Comparison of ENCODE assay signal across 12 cellular contexts in genomic region chr3:52289747-52290595, GRCh38. TPM values are rescaled to one million over a fixed set of nuclear protein-coding genes. Genes with fewer than 3 reads are reported as not detected.
DNase-seq lines count a peak whose midpoint lies in the region; ATAC-seq, FAIRE-seq and TF ChIP-seq lines count a peak whose summit lies in the region.
"Had no signal": no experiment of that assay in that cellular context is flagged by ENCODE, and none has a peak within 500 bp of the region (broad histone marks: within the 10 kb centered on the region; RNA-seq: fewer than 3 reads in every experiment).

No MANE protein-coding gene starts in this region.

- no peak for TF ChIP-seq POLR2A in GM12878 (IDR thresholded peaks at IDR 0.05; ENCODE audit: low read depth, low read length)

- peaks cover 2% of the 10 kb centered on the region for H3K79me1 ChIP-seq in mesendoderm (ENCODE audit: low read length)

- RAD21 ChIA-PET in GM12878 (lab: Charles Lee; ENCODE audit: unreplicated experiment), result interaction anchor here (0.8 to 7.5 kb wide), 10 partner anchors 7 to 157 kb away, joined by 3 to 131 read pairs (median 6); no protein-coding TSS in a partner anchor

- H3K4me1 ChIP-seq in GM12878 (ENCODE audit: control insufficient read depth, insufficient read depth, low read length) (peaks cover 11% of the 10 kb centered on the region), lower lobe of right lung (peaks cover 20% of the 10 kb centered on the region), upper lobe of right lung (peaks cover 14% of the 10 kb centered on the region), mesendoderm (ENCODE audit: control insufficient read depth, low read depth, low read length) (peaks cover 4% of the 10 kb centered on the region)

- BruUV-seq in GM12878 (replicated peaks; lab: Mats Ljungman, UMichigan), result no TSS peak

- POLR2A ChIA-PET in GM12878 (lab: Charles Lee), result interaction anchor here (1.0 to 3.7 kb wide), 5 partner anchors 9 to 69 kb away, joined by 3 to 48 read pairs (median 6); partner anchors contain the start of genes TWF2 and WDR82

- CTCF ChIA-PET in GM12878 (lab: Yijun Ruan, JAX), result interaction anchor here (1.0 to 19.0 kb wide), 11 partner anchors 8 to 288 kb away, joined by 3 to 451 read pairs (median 9); partner anchors contain the start of gene WDR82

- FAIRE-seq in GM12878 (lab: Jason Lieb, UNC), result no peak

- no peak overlapping the region for H2AK5ac ChIP-seq in mesendoderm (ENCODE audit: low read length)

- DNase-seq in cardiac septum (ENCODE audit: low spot score) (peak; percentile 67), Right ventricle myocardium superior (no peak), GM12878 (ENCODE audit: low read depth, low spot score) (no peak), lower lobe of right lung (peak; percentile 40), upper lobe of right lung (peak; percentile 62), mesendoderm (no peak), glomerular visceral epithelial cell (ENCODE audit: extremely low spot score) (no peak), NCI-H187 treated with DMSO at 0.1 percent for 48 hours (lab: John Stamatoyannopoulos, UW) (no peak)
- DNase-seq: NCI-H1048, NCI-H524 treated with DMSO at 0.1 percent for 48 hours had no signal

- H3K27me3 ChIP-seq in GM12878 (replicated peaks in 1 of 2; ENCODE audit: control insufficient read depth in 2 of 2, insufficient read depth in 2 of 2, low read length in 1 of 2) (no peaks in the 10 kb centered on the region), lower lobe of right lung (ENCODE audit: low read depth) (no peaks in the 10 kb centered on the region), upper lobe of right lung (no peaks in the 10 kb centered on the region), mesendoderm (ENCODE audit: insufficient read depth, low read length, poor library complexity) (no peaks in the 10 kb centered on the region)
- H3K27me3 ChIP-seq: cardiac muscle cell, neutrophil had no signal

- no peak overlapping the region for H3K18ac ChIP-seq in mesendoderm (ENCODE audit: low read length)

- H3K36me3 ChIP-seq in GM12878 (ENCODE audit: control insufficient read depth in 2 of 2, insufficient read depth in 2 of 2, low read length in 1 of 2) (peaks cover 3 to 6% of the 10 kb centered on the region in 2 experiments; a peak in 3 of 4 replicates), lower lobe of right lung (peaks cover 36% of the 10 kb centered on the region), upper lobe of right lung (peaks cover 26% of the 10 kb centered on the region), mesendoderm (ENCODE audit: control insufficient read depth, insufficient read depth, low read length) (no peaks in the 10 kb centered on the region)
- H3K36me3 ChIP-seq: cardiac muscle cell had no signal

- H3K4me3 ChIP-seq in GM12878 (no peak overlapping the region), lower lobe of right lung (no peak overlapping the region), upper lobe of right lung (no peak overlapping the region), mesendoderm (ENCODE audit: low read length) (no peak overlapping the region)
- H3K4me3 ChIP-seq: cardiac muscle cell had no signal

- no peak for TF ChIP-seq EP300 in GM12878 (IDR thresholded peaks at IDR 0.05; ENCODE audit: borderline replicate concordance in 1 of 2, control insufficient read depth in 1 of 2, low read depth in 2 of 2, low read length in 2 of 2)

- H3K4ac ChIP-seq in mesendoderm (ENCODE audit: low read depth, low read length), result no peak overlapping the region

- no peak overlapping the region for H2BK5ac ChIP-seq in mesendoderm (ENCODE audit: low read length)

- SMC1A ChIA-PET in GM12878 (lab: Charles Lee; ENCODE audit: uncharacterized antibody, unreplicated experiment), result interaction anchor here (0.8 to 6.1 kb wide), 12 partner anchors 8 to 95 kb away, joined by 3 to 159 read pairs (median 6); partner anchors contain the start of genes TLR9, TWF2 and WDR82

- in situ Hi-C loops in GM12878 (cut with MboI), result loop anchor here (5.0 kb wide), 1 partner anchor 52 kb away; no protein-coding TSS in a partner anchor

- intact Hi-C loops in cardiac septum (cut with DNase I) (loop anchor here (5.0 kb wide), 1 partner anchor 117 kb away; no protein-coding TSS in a partner anchor), Right ventricle myocardium superior (cut with DNase I) (loop anchor here (5.0 kb wide), 1 partner anchor 52 kb away; no protein-coding TSS in a partner anchor), GM12878 (cut with micrococcal nuclease; ENCODE audit: unreplicated experiment) (loop anchor here (5.0 kb wide), 1 partner anchor 157 kb away; the partner anchor contains the start of gene SEMA3G), lower lobe of right lung (cut with DNase I) (no loop called here), upper lobe of right lung (cut with DNase I) (no loop called here)

- H2AFZ ChIP-seq in GM12878 (ENCODE audit: control insufficient read depth, low read depth, low read length), result no peak overlapping the region

- no peak overlapping the region for H3K56ac ChIP-seq in mesendoderm (ENCODE audit: low read length)

- H4K5ac ChIP-seq in mesendoderm (ENCODE audit: low read length), result no peak overlapping the region

- no peak overlapping the region for H4K8ac ChIP-seq in mesendoderm (ENCODE audit: low read depth, low read length)

- no peak for ATAC-seq in Right ventricle myocardium superior (ENCODE audit: poor library complexity)
- no peak for ATAC-seq in GM12878
- no peak for ATAC-seq in lower lobe of right lung
- no peak for ATAC-seq in upper lobe of right lung

- H3K4me2 ChIP-seq in GM12878 (ENCODE audit: control insufficient read depth, insufficient read depth), result no peak overlapping the region
- no peak overlapping the region for H3K4me2 ChIP-seq in mesendoderm (ENCODE audit: low read length)

- no peak for TF ChIP-seq RAD21 in GM12878 (IDR thresholded peaks at IDR 0.05; ENCODE audit: insufficient read depth, low read depth, low read length)

- no peak overlapping the region for H2BK15ac ChIP-seq in mesendoderm (replicated peaks; ENCODE audit: low read depth)

- 0 out of 6 replicates have a peak, but pooled peaks of 2 of the 3 experiments have one; percentile 3 to 10 for TF ChIP-seq CTCF in GM12878 (IDR thresholded peaks at IDR 0.05 in 2 of 3, conservative IDR thresholded peaks at IDR 0.05 in 1 of 3; ENCODE audit: control insufficient read depth in 2 of 3, extremely low read depth in 1 of 3, insufficient read depth in 1 of 3, low read depth in 3 of 3, low read length in 3 of 3)
- no peak for TF ChIP-seq CTCF in lower lobe of right lung (IDR thresholded peaks at IDR 0.05)
- TF ChIP-seq CTCF in upper lobe of right lung (IDR thresholded peaks at IDR 0.05), result no peak

- H3K27ac ChIP-seq in GM12878 (ENCODE audit: control insufficient read depth, insufficient read depth) (no peak overlapping the region), lower lobe of right lung (no peak overlapping the region), upper lobe of right lung (no peak overlapping the region), mesendoderm (ENCODE audit: low read depth, low read length) (no peak overlapping the region)
- H3K27ac ChIP-seq: cardiac muscle cell had no signal

- H3K23ac ChIP-seq in mesendoderm (ENCODE audit: low read length), result no peak overlapping the region

- H3K9ac ChIP-seq in GM12878 (ENCODE audit: control insufficient read depth, insufficient read depth, low read length), result peak overlapping the region; percentile 24; the same call in 1 of the 2 replicates
- H3K9ac ChIP-seq in mesendoderm (ENCODE audit: low read length), result no peak overlapping the region

- no peaks in the 10 kb centered on the region for H3K9me3 ChIP-seq in GM12878 (replicated peaks; ENCODE audit: control insufficient read depth, insufficient read depth, low read length)
- H3K9me3 ChIP-seq in lower lobe of right lung, result no peaks in the 10 kb centered on the region
- no peaks in the 10 kb centered on the region for H3K9me3 ChIP-seq in upper lobe of right lung
- H3K9me3 ChIP-seq: neutrophil had no signal

- 90% methylated on average over 15 of the region's 15 CpGs for WGBS in GM12878 (ENCODE audit: insufficient coverage, insufficient replicate concordance, low lambda C conversion rate, missing lambda C conversion rate)
- no CpG with 5 or more reads among the region's 15 CpGs for WGBS in mesendoderm (ENCODE audit: extremely low coverage, insufficient coverage, low lambda C conversion rate)

- H2BK120ac ChIP-seq in mesendoderm (ENCODE audit: low read depth, low read length), result no peak overlapping the region

- H4K20me1 ChIP-seq in GM12878 (ENCODE audit: control insufficient read depth, insufficient read depth), result no peaks in the 10 kb centered on the region

- H3K79me2 ChIP-seq in GM12878 (ENCODE audit: control insufficient read depth, insufficient read depth, low read length) (peaks cover 18% of the 10 kb centered on the region), mesendoderm (ENCODE audit: control insufficient read depth, insufficient read depth, low read length) (no peaks in the 10 kb centered on the region)

RNA-seq across cellular contexts. Expression of gene GLYCTK, which starts 2.3 kb away (rescaled TPM):
- total RNA-seq in cardiac septum, result 6.4 TPM
- 5.3 TPM for total RNA-seq in Right ventricle myocardium superior
- 49.8 and 58.7 TPM in 2 replicates for total RNA-seq in GM12878 (2013; cell fraction: nucleolus; rRNA removed)
- total RNA-seq in GM12878 (2014; rRNA removed), result 13.7 and 14.9 TPM in 2 replicates
- total RNA-seq in GM12878 (2014; rRNA removed; fragmentation: Illumina TruSeq; extraction: Trizol), result 8.5 and 8.8 TPM in 2 replicates
- total RNA-seq in GM12878 (2021), result 19.0 and 19.9 TPM in 2 replicates
- polyA plus RNA-seq in GM12878 (2011; ENCODE audit: low read depth), result 7.2 TPM
- polyA plus RNA-seq in GM12878 (2011; rRNA removed), result 6.5 and 13.5 TPM in 2 replicates
- polyA plus RNA-seq in GM12878 (2011; cell fraction: cytosol; rRNA removed), result 21.6 and 36.9 TPM in 2 replicates
- polyA plus RNA-seq in GM12878 (2011; cell fraction: nucleus; rRNA removed), result 76.2 and 80.1 TPM in 2 replicates
- 10.3 and 13.3 TPM in 2 replicates for polyA plus RNA-seq in GM12878 (2012)
- 2.3 and 7.4 TPM in 2 replicates for polyA plus RNA-seq in GM12878 (2014; fragmentation: Illumina TruSeq; extraction: Trizol)
- polyA plus RNA-seq in GM12878 (2014; fragmentation: Nextera tagmentation; extraction: Ambion mirVana), result 1 to 10 TPM in 1 of 2 experiments, under 1 TPM in 1; 0.66 to 2.7 TPM
- polyA plus RNA-seq in GM12878 (2014; rRNA removed), result 22.6 and 26.5 TPM in 2 replicates
- polyA plus RNA-seq in GM12878 (2016; fragmentation: Nextera tagmentation; extraction: Ambion mirVana), result 10 to 100 TPM; 10.6 to 15.7 TPM
- 11.3 and 23.6 TPM in 2 replicates for polyA minus RNA-seq in GM12878 (2011; rRNA and poly(A)+ RNA removed)
- 5.3 and 7.6 TPM in 2 replicates for polyA minus RNA-seq in GM12878 (2011; cell fraction: cytosol; rRNA and poly(A)+ RNA removed)
- 19.2 and 41.1 TPM in 2 replicates for polyA minus RNA-seq in GM12878 (2011; cell fraction: nucleus; rRNA and poly(A)+ RNA removed)
- total RNA-seq in lower lobe of right lung, result 9.5 TPM
- total RNA-seq in upper lobe of right lung, result 11.5 TPM
- polyA plus RNA-seq in mesendoderm (2013, experiment 1 of 2), result 3.5 TPM
- polyA plus RNA-seq in mesendoderm (2013, experiment 2 of 2), result 3.3 TPM

RNA-seq across cellular contexts. Expression of gene WDR82, which starts 11.5 kb away (rescaled TPM):
- total RNA-seq in cardiac septum, result 69.7 TPM
- 61.0 TPM for total RNA-seq in Right ventricle myocardium superior
- 29.7 and 32.2 TPM in 2 replicates for total RNA-seq in GM12878 (2013; cell fraction: nucleolus; rRNA removed)
- total RNA-seq in GM12878 (2014; rRNA removed), result 50.0 and 51.1 TPM in 2 replicates
- total RNA-seq in GM12878 (2014; rRNA removed; fragmentation: Illumina TruSeq; extraction: Trizol), result 45.1 and 46.4 TPM in 2 replicates
- 61.0 and 64.8 TPM in 2 replicates for total RNA-seq in GM12878 (2021)
- polyA plus RNA-seq in GM12878 (2011; ENCODE audit: low read depth), result 33.3 TPM
- 81.8 and 82.4 TPM in 2 replicates for polyA plus RNA-seq in GM12878 (2011; rRNA removed)
- 51.8 and 52.6 TPM in 2 replicates for polyA plus RNA-seq in GM12878 (2011; cell fraction: cytosol; rRNA removed)
- polyA plus RNA-seq in GM12878 (2011; cell fraction: nucleus; rRNA removed), result 14.2 and 20.5 TPM in 2 replicates
- 35.7 and 40.2 TPM in 2 replicates for polyA plus RNA-seq in GM12878 (2012)
- polyA plus RNA-seq in GM12878 (2014; fragmentation: Illumina TruSeq; extraction: Trizol), result 65.8 and 67.0 TPM in 2 replicates
- polyA plus RNA-seq in GM12878 (2014; fragmentation: Nextera tagmentation; extraction: Ambion mirVana), result 10 to 100 TPM; 10.4 to 12.5 TPM
- polyA plus RNA-seq in GM12878 (2014; rRNA removed), result 49.5 and 55.2 TPM in 2 replicates
- polyA plus RNA-seq in GM12878 (2016; fragmentation: Nextera tagmentation; extraction: Ambion mirVana), result 10 to 100 TPM; 10.1 to 15.8 TPM
- polyA minus RNA-seq in GM12878 (2011; rRNA and poly(A)+ RNA removed), result 86.3 and 110 TPM in 2 replicates
- 27.0 and 31.9 TPM in 2 replicates for polyA minus RNA-seq in GM12878 (2011; cell fraction: cytosol; rRNA and poly(A)+ RNA removed)
- 12.8 and 23.2 TPM in 2 replicates for polyA minus RNA-seq in GM12878 (2011; cell fraction: nucleus; rRNA and poly(A)+ RNA removed)
- total RNA-seq in lower lobe of right lung, result 60.2 TPM
- total RNA-seq in upper lobe of right lung, result 61.9 TPM
- 39.2 TPM for polyA plus RNA-seq in mesendoderm (2013, experiment 1 of 2)
- 38.6 TPM for polyA plus RNA-seq in mesendoderm (2013, experiment 2 of 2)

RNA-seq across cellular contexts. Expression of gene DNAH1, which starts 26.1 kb away (rescaled TPM):
- 4.2 TPM for total RNA-seq in cardiac septum
- 1.9 TPM for total RNA-seq in Right ventricle myocardium superior
- 71.1 and 76.2 TPM in 2 replicates for total RNA-seq in GM12878 (2013; cell fraction: nucleolus; rRNA removed)
- 3.3 and 3.4 TPM in 2 replicates for total RNA-seq in GM12878 (2014; rRNA removed)
- 2.3 TPM in 2 replicates for total RNA-seq in GM12878 (2014; rRNA removed; fragmentation: Illumina TruSeq; extraction: Trizol)
- 4.4 and 5.7 TPM in 2 replicates for total RNA-seq in GM12878 (2021)
- 3.9 TPM for polyA plus RNA-seq in GM12878 (2011; ENCODE audit: low read depth)
- polyA plus RNA-seq in GM12878 (2011; rRNA removed), result 1.8 and 3.2 TPM in 2 replicates
- 2.9 and 4.0 TPM in 2 replicates for polyA plus RNA-seq in GM12878 (2011; cell fraction: cytosol; rRNA removed)
- 41.3 and 54.3 TPM in 2 replicates for polyA plus RNA-seq in GM12878 (2011; cell fraction: nucleus; rRNA removed)
- 5.3 and 7.2 TPM in 2 replicates for polyA plus RNA-seq in GM12878 (2012)
- polyA plus RNA-seq in GM12878 (2014; fragmentation: Illumina TruSeq; extraction: Trizol), result 2.3 and 3.7 TPM in 2 replicates
- polyA plus RNA-seq in GM12878 (2014; fragmentation: Nextera tagmentation; extraction: Ambion mirVana), result under 1 TPM; 0.31 to 0.33 TPM
- 4.4 and 5.8 TPM in 2 replicates for polyA plus RNA-seq in GM12878 (2014; rRNA removed)
- polyA plus RNA-seq in GM12878 (2016; fragmentation: Nextera tagmentation; extraction: Ambion mirVana), result under 1 TPM; 0.48 to 0.57 TPM
- 11.5 and 14.5 TPM in 2 replicates for polyA minus RNA-seq in GM12878 (2011; rRNA and poly(A)+ RNA removed)
- polyA minus RNA-seq in GM12878 (2011; cell fraction: cytosol; rRNA and poly(A)+ RNA removed), result 1.0 and 1.3 TPM in 2 replicates
- polyA minus RNA-seq in GM12878 (2011; cell fraction: nucleus; rRNA and poly(A)+ RNA removed), result 10.0 and 18.0 TPM in 2 replicates
- total RNA-seq in lower lobe of right lung, result 16.4 TPM
- 11.2 TPM for total RNA-seq in upper lobe of right lung
- 0.04 TPM for polyA plus RNA-seq in mesendoderm (2013, experiment 1 of 2)
- 0.15 TPM for polyA plus RNA-seq in mesendoderm (2013, experiment 2 of 2)

RNA-seq across cellular contexts. Expression of gene PPM1M, which starts 44.4 kb away (rescaled TPM):
- total RNA-seq in cardiac septum (8.9 TPM), Right ventricle myocardium superior (8.4 TPM), GM12878 (2014; rRNA removed) (15.7 and 16.3 TPM in 2 replicates), GM12878 (2014; rRNA removed; fragmentation: Illumina TruSeq; extraction: Trizol) (14.1 TPM in 2 replicates), GM12878 (2021) (24.8 and 25.9 TPM in 2 replicates), lower lobe of right lung (53.4 TPM), upper lobe of right lung (44.0 TPM)
- 10.4 and 10.8 TPM in 2 replicates for total RNA-seq in GM12878 (2013; cell fraction: nucleolus; rRNA removed)
- polyA plus RNA-seq in GM12878 (2011; ENCODE audit: low read depth), result 11.0 TPM
- polyA plus RNA-seq in GM12878 (2011; rRNA removed) (19.2 and 21.1 TPM in 2 replicates), GM12878 (2014; fragmentation: Illumina TruSeq; extraction: Trizol) (19.8 and 24.3 TPM in 2 replicates), GM12878 (2014; fragmentation: Nextera tagmentation; extraction: Ambion mirVana) (10 to 100 TPM in 1 of 2 experiments, 1 to 10 TPM in 1; 7.5 to 15.3 TPM), GM12878 (2014; rRNA removed) (23.1 and 24.3 TPM in 2 replicates), GM12878 (2016; fragmentation: Nextera tagmentation; extraction: Ambion mirVana) (1 to 10 TPM; 7.3 to 9.5 TPM)
- polyA plus RNA-seq in GM12878 (2011; cell fraction: cytosol; rRNA removed), result 26.1 and 26.4 TPM in 2 replicates
- polyA plus RNA-seq in GM12878 (2011; cell fraction: nucleus; rRNA removed), result 55.4 and 72.9 TPM in 2 replicates
- polyA plus RNA-seq in GM12878 (2012), result 16.3 and 19.2 TPM in 2 replicates
- 28.2 and 35.1 TPM in 2 replicates for polyA minus RNA-seq in GM12878 (2011; rRNA and poly(A)+ RNA removed)
- polyA minus RNA-seq in GM12878 (2011; cell fraction: cytosol; rRNA and poly(A)+ RNA removed), result 3.9 and 5.3 TPM in 2 replicates
- polyA minus RNA-seq in GM12878 (2011; cell fraction: nucleus; rRNA and poly(A)+ RNA removed), result 11.4 and 12.5 TPM in 2 replicates
- polyA plus RNA-seq in mesendoderm (2013, experiment 1 of 2), result 2.1 TPM
- 1.8 TPM for polyA plus RNA-seq in mesendoderm (2013, experiment 2 of 2)

RNA-seq across cellular contexts. Expression of gene TWF2, which starts 51.0 kb away (rescaled TPM):
- 69.5 TPM for total RNA-seq in cardiac septum
- 131 TPM for total RNA-seq in Right ventricle myocardium superior
- total RNA-seq in GM12878 (2013; cell fraction: nucleolus; rRNA removed), result 11.4 and 12.4 TPM in 2 replicates
- total RNA-seq in GM12878 (2014; rRNA removed), result 67.7 and 81.3 TPM in 2 replicates
- 34.7 and 37.5 TPM in 2 replicates for total RNA-seq in GM12878 (2014; rRNA removed; fragmentation: Illumina TruSeq; extraction: Trizol)
- 88.1 and 88.2 TPM in 2 replicates for total RNA-seq in GM12878 (2021)
- polyA plus RNA-seq in GM12878 (2011; ENCODE audit: low read depth), result 26.2 TPM
- 30.3 and 56.6 TPM in 2 replicates for polyA plus RNA-seq in GM12878 (2011; rRNA removed)
- polyA plus RNA-seq in GM12878 (2011; cell fraction: cytosol; rRNA removed), result 115 and 164 TPM in 2 replicates
- 78.7 and 103 TPM in 2 replicates for polyA plus RNA-seq in GM12878 (2011; cell fraction: nucleus; rRNA removed)
- polyA plus RNA-seq in GM12878 (2012), result 46.6 and 50.7 TPM in 2 replicates
- 9.8 and 38.5 TPM in 2 replicates for polyA plus RNA-seq in GM12878 (2014; fragmentation: Illumina TruSeq; extraction: Trizol)
- polyA plus RNA-seq in GM12878 (2014; fragmentation: Nextera tagmentation; extraction: Ambion mirVana), result 1 to 10 TPM in 1 of 2 experiments, under 1 TPM in 1; 0.16 to 3.4 TPM
- 106 and 113 TPM in 2 replicates for polyA plus RNA-seq in GM12878 (2014; rRNA removed)
- 10 to 100 TPM; 80.4 to 90.5 TPM for polyA plus RNA-seq in GM12878 (2016; fragmentation: Nextera tagmentation; extraction: Ambion mirVana)
- 40.5 and 76.6 TPM in 2 replicates for polyA minus RNA-seq in GM12878 (2011; rRNA and poly(A)+ RNA removed)
- polyA minus RNA-seq in GM12878 (2011; cell fraction: cytosol; rRNA and poly(A)+ RNA removed), result 25.4 and 34.2 TPM in 2 replicates
- polyA minus RNA-seq in GM12878 (2011; cell fraction: nucleus; rRNA and poly(A)+ RNA removed), result 11.8 and 16.6 TPM in 2 replicates
- 62.2 TPM for total RNA-seq in lower lobe of right lung
- 50.4 TPM for total RNA-seq in upper lobe of right lung
- polyA plus RNA-seq in mesendoderm (2013, experiment 1 of 2), result 29.5 TPM
- polyA plus RNA-seq in mesendoderm (2013, experiment 2 of 2), result 29.7 TPM

Comparison
In these comparisons a context has a peak if more than half of its experiments do, and no peak if none do; other contexts are left out.
1. DNase-seq: peak in cardiac septum (single experiment), lower lobe of right lung (single experiment) and upper lobe of right lung (single experiment); none in Right ventricle myocardium superior (single experiment), GM12878 (single experiment), mesendoderm (single experiment), glomerular visceral epithelial cell (single experiment) and NCI-H187 treated with DMSO at 0.1 percent for 48 hours (single experiment).
2. CTCF ChIP-seq: peak in GM12878 (2 of 3); none in lower lobe of right lung (single experiment) and upper lobe of right lung (single experiment).
3. intact Hi-C loops: an anchor here in cardiac septum (5.0 kb wide), Right ventricle myocardium superior (5.0 kb wide) and GM12878 (5.0 kb wide); none called in lower lobe of right lung and upper lobe of right lung.